ENCODE assay signal across 17 cellular contexts in genomic region chr1:200217703-200218102, GRCh38.
DNase-seq lines count a peak whose midpoint lies in the region; ATAC-seq, FAIRE-seq and TF ChIP-seq lines count a peak whose summit lies in the region.
"Had no signal": no experiment of that assay in that cellular context is flagged by ENCODE, and none has a peak within 500 bp of the region (broad histone marks: within the 10 kb centered on the region; RNA-seq: fewer than 3 reads in every experiment).

No MANE protein-coding gene starts in this region.

- H3K4me1 ChIP-seq in K562 (replicated peaks in 1 of 2; ENCODE audit: control insufficient read depth in 2 of 2, insufficient read depth in 2 of 2, low read length in 2 of 2): peaks cover 0 to 3% of the 10 kb centered on the region in 2 experiments; a peak in 1 of 5 replicates
- H3K4me1 ChIP-seq: parathyroid adenoma had no signal

- no peak overlapping the region for H3K4me2 ChIP-seq in K562 (ENCODE audit: insufficient read depth, low read length)
- H3K4me2 ChIP-seq: smooth muscle cell had no signal

- H3K27ac ChIP-seq in K562 (ENCODE audit: extremely low read depth, low read depth, low read length): no peak overlapping the region
- H3K27ac ChIP-seq: parathyroid adenoma had no signal

- DNase-seq in GM12865 (ENCODE audit: low read depth) (peak; percentile 64), K562 (ENCODE audit: extremely low read depth in 1 of 4, low spot score in 3 of 4) (no peak), mucosa of gallbladder (ENCODE audit: low spot score) (no peak)
- DNase-seq in stimulated activated CD8-positive, alpha-beta memory T cell treated with anti-CD3 and anti-CD28 coated beads, Interleukin-4, amount 100 ng/mL, for 48 hours: no peak
- no peak for DNase-seq in activated CD8-positive, alpha-beta memory T cell treated with anti-CD3 and anti-CD28 coated beads for 24 hours
- DNase-seq: activated CD4-positive, alpha-beta T cell treated with anti-CD3 and anti-CD28 coated beads, Interleukin-2, amount 50 U/mL, for 1 hour; activated gamma-delta T cell treated with Interleukin-2 at 50 U/mL for 16 hours; effector CD4-positive, alpha-beta T cell; HFFc6; kidney glomerular epithelial cell; NCI-H187; NCI-H82; Right ventricle myocardium superior had no signal

- no peaks in the 10 kb centered on the region for H3K36me3 ChIP-seq in K562 (ENCODE audit: control insufficient read depth, insufficient read depth, low read length)

- no peaks in the 10 kb centered on the region; the same call in 1 of the 2 replicates for H3K9me3 ChIP-seq in K562 (replicated peaks; ENCODE audit: control insufficient read depth, insufficient read depth, low read depth, low read length)

- BruUV-seq in K562 (replicated peaks; lab: Mats Ljungman, UMichigan): no TSS peak

- in situ Hi-C loops in K562 (cut with MboI): no loop called here

- H4K20me1 ChIP-seq in K562 (replicated peaks; ENCODE audit: control insufficient read depth, insufficient read depth, low read length): no peaks in the 10 kb centered on the region

- no peak overlapping the region; a peak in 1 of 4 replicates for H3K9ac ChIP-seq in K562 (ENCODE audit: insufficient read depth in 1 of 2, low read depth in 2 of 2, low read length in 2 of 2)
- H3K9ac ChIP-seq: parathyroid adenoma had no signal

- no peaks in the 10 kb centered on the region for H3K79me2 ChIP-seq in K562 (ENCODE audit: control insufficient read depth, insufficient read depth, low read length)
- H3K79me2 ChIP-seq: parathyroid adenoma had no signal

- peak overlapping the region; percentile 4; the same call in 1 of the 2 replicates for H2AFZ ChIP-seq in K562 (ENCODE audit: low read depth, low read length)
- H2AFZ ChIP-seq: parathyroid adenoma had no signal

- H3K4me3 ChIP-seq in GM12865 (ENCODE audit: low read depth, low read length) (no peak overlapping the region), K562 (no peak overlapping the region)
- H3K4me3 ChIP-seq: smooth muscle cell had no signal

- TF ChIP-seq EP300 in K562 (IDR thresholded peaks at IDR 0.05; ENCODE audit: low read length): no peak

- POLR2A ChIA-PET in K562 (lab: Yijun Ruan, JAX): interaction anchor here (0.6 kb wide), 1 partner anchor 84 kb away, joined by 3 read pairs; no protein-coding TSS in a partner anchor

- TF ChIP-seq CTCF in GM12865 (IDR thresholded peaks at IDR 0.05; ENCODE audit: insufficient read depth, low read depth, low read length, missing control alignments) (no peak), K562 (IDR thresholded peaks at IDR 0.05 in 2 of 3, conservative IDR thresholded peaks at IDR 0.05 in 1 of 3; ENCODE audit: insufficient read depth in 2 of 3, low read depth in 1 of 3, low read length in 3 of 3) (no peak)

- CTCF ChIA-PET in K562 (lab: Yijun Ruan, JAX; ENCODE audit: low intra/inter-chr PET ratio): no interaction called here

- no peak for TF ChIP-seq RAD21 in K562 (CRISPR knock-in tag; conservative IDR thresholded peaks at IDR 0.05 in 1 of 2, IDR thresholded peaks at IDR 0.05 in 1 of 2)

- ATAC-seq in GM18520 (IDR thresholded peaks at IDR 0.05; ENCODE audit: unreplicated experiment) (peak; percentile 90), HG02885 (IDR thresholded peaks at IDR 0.05; ENCODE audit: poor library complexity, unreplicated experiment) (peak; percentile 99), K562 (peak; percentile 64)

- no peak for FAIRE-seq in K562 (lab: Jason Lieb, UNC)

- H3K9me1 ChIP-seq in K562 (ENCODE audit: control insufficient read depth, insufficient read depth, low read length): no peaks in the 10 kb centered on the region

- peaks cover 3 to 8% of the 10 kb centered on the region in 2 experiments; a peak in 2 of 5 replicates for H3K27me3 ChIP-seq in K562 (ENCODE audit: control insufficient read depth in 2 of 2, insufficient read depth in 2 of 2, low read length in 2 of 2)

- no peak for TF ChIP-seq POLR2A in K562 (conservative IDR thresholded peaks at IDR 0.05)

- intact Hi-C loops in K562 (cut with micrococcal nuclease): no loop called here

- 9% methylated on average over 5 of the region's 5 CpGs for WGBS in K562 (ENCODE audit: insufficient coverage, low coverage, missing lambda C conversion rate)

TF ChIP-seq in K562, 482 proteins besides CTCF, POLR2A, EP300 and RAD21:
- TF ChIP-seq HOXB6 (CRISPR knock-in tag; IDR thresholded peaks at IDR 0.05; ENCODE audit: borderline replicate concordance): no peak
- TF ChIP-seq ZSCAN29 (IDR thresholded peaks at IDR 0.05): no peak
- TF ChIP-seq CREB5 (CRISPR knock-in tag; IDR thresholded peaks at IDR 0.05): no peak
- TF ChIP-seq ZBTB17 (CRISPR knock-in tag; IDR thresholded peaks at IDR 0.05): no peak
- no peak for TF ChIP-seq SPI1 (IDR thresholded peaks at IDR 0.05; ENCODE audit: borderline replicate concordance, low read depth, low read length)
- TF ChIP-seq PTTG1 (tag; IDR thresholded peaks at IDR 0.05; ENCODE audit: low read depth): no peak
- no peak for TF ChIP-seq SMARCC2 (IDR thresholded peaks at IDR 0.05; ENCODE audit: low read depth)
- no peak for TF ChIP-seq RBM34 (IDR thresholded peaks at IDR 0.05; ENCODE audit: borderline replicate concordance, insufficient read depth, low read length)
- TF ChIP-seq HNRNPUL1 (IDR thresholded peaks at IDR 0.05; ENCODE audit: low read length): no peak
- TF ChIP-seq ZBTB8A (IDR thresholded peaks at IDR 0.05; ENCODE audit: partially characterized antibody): no peak
- no peak for TF ChIP-seq PPARD (CRISPR knock-in tag; IDR thresholded peaks at IDR 0.05)
- TF ChIP-seq BRF2 (IDR thresholded peaks at IDR 0.05; ENCODE audit: borderline replicate concordance, insufficient read depth, insufficient read length): no peak
- TF ChIP-seq ZNF282 (CRISPR knock-in tag; IDR thresholded peaks at IDR 0.05): no peak
